In genomic region chr6:30862156-30862875, GRCh38 we compare ENCODE assay signal across 1 cellular context.
TF ChIP-seq lines count a peak whose summit lies in the region.

No MANE protein-coding gene starts in this region.

TF ChIP-seq in K562, 482 proteins besides CTCF, POLR2A, EP300 and RAD21:
- TF ChIP-seq MCM5 (IDR thresholded peaks at IDR 0.05; ENCODE audit: low read depth) (no peak), NCOR1 (IDR thresholded peaks at IDR 0.05) (no peak), ZBTB5 (IDR thresholded peaks at IDR 0.05) (no peak), DLX4 (CRISPR knock-in tag; IDR thresholded peaks at IDR 0.05) (no peak), HDAC6 (IDR thresholded peaks at IDR 0.05; ENCODE audit: low read depth, low read length) (no peak), PYGO2 (tag; IDR thresholded peaks at IDR 0.05) (no peak), PKNOX1 (IDR thresholded peaks at IDR 0.05) (no peak), IFI16 (CRISPR knock-in tag; IDR thresholded peaks at IDR 0.05) (no peak)
- TF ChIP-seq, protein P1, sequence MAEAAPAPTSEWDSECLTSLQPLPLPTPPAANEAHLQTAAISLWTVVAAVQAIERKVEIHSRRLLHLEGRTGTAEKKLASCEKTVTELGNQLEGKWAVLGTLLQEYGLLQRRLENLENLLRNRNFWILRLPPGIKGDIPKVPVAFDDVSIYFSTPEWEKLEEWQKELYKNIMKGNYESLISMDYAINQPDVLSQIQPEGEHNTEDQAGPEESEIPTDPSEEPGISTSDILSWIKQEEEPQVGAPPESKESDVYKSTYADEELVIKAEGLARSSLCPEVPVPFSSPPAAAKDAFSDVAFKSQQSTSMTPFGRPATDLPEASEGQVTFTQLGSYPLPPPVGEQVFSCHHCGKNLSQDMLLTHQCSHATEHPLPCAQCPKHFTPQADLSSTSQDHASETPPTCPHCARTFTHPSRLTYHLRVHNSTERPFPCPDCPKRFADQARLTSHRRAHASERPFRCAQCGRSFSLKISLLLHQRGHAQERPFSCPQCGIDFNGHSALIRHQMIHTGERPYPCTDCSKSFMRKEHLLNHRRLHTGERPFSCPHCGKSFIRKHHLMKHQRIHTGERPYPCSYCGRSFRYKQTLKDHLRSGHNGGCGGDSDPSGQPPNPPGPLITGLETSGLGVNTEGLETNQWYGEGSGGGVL (CRISPR knock-in tag; IDR thresholded peaks at IDR 0.05): no peak
TF ChIP-seq in K562: peak in this region for 0.
